8 cellular contexts compared by ENCODE assay signal in the genomic region with DNA sequence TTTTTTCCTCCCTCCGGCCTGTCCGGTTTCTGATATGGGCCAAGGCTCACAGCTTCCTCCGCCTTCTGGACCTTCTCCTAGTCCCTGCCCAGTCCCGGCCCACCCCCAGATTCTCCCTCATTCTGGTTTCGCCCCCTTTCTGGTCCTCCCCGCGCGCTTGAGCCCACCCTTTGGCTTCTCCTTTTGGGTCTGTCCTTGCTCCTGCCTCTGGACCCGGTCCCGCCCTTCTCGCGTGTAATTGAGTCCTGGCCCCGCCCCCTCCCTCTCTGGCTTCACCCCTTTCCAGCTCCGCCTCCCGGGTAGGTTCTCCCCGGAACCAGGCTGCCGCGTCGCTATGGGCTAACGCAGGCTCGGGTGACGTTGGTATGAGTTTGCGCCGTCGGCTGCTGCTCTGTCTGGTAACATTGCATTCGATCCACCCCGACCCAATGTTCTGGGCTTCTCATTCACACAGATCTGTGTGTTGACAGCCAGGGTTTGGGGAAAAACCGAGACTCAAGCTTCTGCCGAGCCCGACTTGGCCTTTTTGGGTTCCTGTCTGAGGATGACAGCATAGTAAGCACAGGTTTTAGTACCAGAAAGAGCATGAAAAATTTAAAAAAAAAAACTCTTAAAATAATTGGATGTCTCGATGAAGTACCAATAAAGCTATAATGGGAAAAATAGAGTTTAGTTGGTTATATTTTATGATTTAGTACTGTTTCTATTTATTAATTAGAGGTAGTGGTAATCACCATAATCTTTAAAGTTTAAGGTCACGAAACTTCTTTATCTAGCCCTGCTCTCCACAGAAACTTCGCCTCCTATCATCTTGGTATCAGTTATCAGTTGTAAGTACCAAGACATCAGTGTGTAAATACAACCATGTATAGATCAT. TPM values are rescaled to one million over a fixed set of nuclear protein-coding genes. Genes with fewer than 3 reads are reported as not detected.
DNase-seq lines count a peak whose midpoint lies in the region; ATAC-seq and TF ChIP-seq lines count a peak whose summit lies in the region.

No MANE protein-coding gene starts in this region.

- peak overlapping the region; percentile 99 for H3K27ac Mint-ChIP-seq in activated CD4-positive, alpha-beta T cell treated with anti-CD3 and anti-CD28 coated beads, Interleukin-2, amount 10 ng/mL, durations not matched to agents 24 days and 14 days

- ATAC-seq in HG03457 (IDR thresholded peaks at IDR 0.05; ENCODE audit: unreplicated experiment) = peak; percentile 23
- peak; percentile 72 for ATAC-seq in left lung

- peak overlapping the region; percentile 82 for H3K27ac ChIP-seq in colonic mucosa
- H3K27ac ChIP-seq in left lung = peak overlapping the region; percentile 93 to 97

- H3K4me1 ChIP-seq in colonic mucosa (peaks cover 12% of the 10 kb centered on the region), left lung (peaks cover 20 to 41% of the 10 kb centered on the region in 2 donors)

- H3K27me3 ChIP-seq in colonic mucosa (no peaks in the 10 kb centered on the region), left lung (no peaks in the 10 kb centered on the region)

- peaks cover 14% of the 10 kb centered on the region for H3K36me3 Mint-ChIP-seq in activated CD4-positive, alpha-beta T cell treated with anti-CD3 and anti-CD28 coated beads, Interleukin-2, amount 10 ng/mL, durations not matched to agents 24 days and 14 days (ENCODE audit: low read depth)

- peaks cover 13% of the 10 kb centered on the region for H3K9me3 Mint-ChIP-seq in activated CD4-positive, alpha-beta T cell treated with anti-CD3 and anti-CD28 coated beads, Interleukin-2, amount 10 ng/mL, durations not matched to agents 24 days and 14 days

- peaks cover 59% of the 10 kb centered on the region for H3K4me1 Mint-ChIP-seq in activated CD4-positive, alpha-beta T cell treated with anti-CD3 and anti-CD28 coated beads, Interleukin-2, amount 10 ng/mL, durations not matched to agents 24 days and 14 days

- peaks cover 3% of the 10 kb centered on the region for H3K27me3 Mint-ChIP-seq in activated CD4-positive, alpha-beta T cell treated with anti-CD3 and anti-CD28 coated beads, Interleukin-2, amount 10 ng/mL, durations not matched to agents 24 days and 14 days

- H3K4me3 ChIP-seq in AG10803 (ENCODE audit: low read length) (peak overlapping the region; percentile 60), colonic mucosa (peak overlapping the region; percentile 32), left lung (peak overlapping the region; percentile 24 to 77)

- no peaks in the 10 kb centered on the region for H3K9me3 ChIP-seq in colonic mucosa
- H3K9me3 ChIP-seq in left lung = no peaks in the 10 kb centered on the region

- peak overlapping the region; percentile 91 for H3K4me3 Mint-ChIP-seq in activated CD4-positive, alpha-beta T cell treated with anti-CD3 and anti-CD28 coated beads, Interleukin-2, amount 10 ng/mL, durations not matched to agents 24 days and 14 days

- peak overlapping the region; percentile 52 to 79 for H3K9ac ChIP-seq in colonic mucosa (ENCODE audit: low read depth in 2 of 2, low read length in 2 of 2)

- intact Hi-C loops in activated CD4-positive, alpha-beta T cell treated with anti-CD3 and anti-CD28 coated beads, Interleukin-2, amount 10 ng/mL, durations not matched to agents 24 days and 14 days (cut with micrococcal nuclease) = loop anchor here (2.0 kb wide), 2 partner anchors 593 to 1451 kb away; a partner anchor contains a TSS
- intact Hi-C loops in colonic mucosa (cut with DNase I) (no loop called here), left lung (cut with DNase I) (no loop called here)

- TF ChIP-seq CTCF in AG10803 (conservative IDR thresholded peaks at IDR 0.05; ENCODE audit: low read length) (no peak), colonic mucosa (IDR thresholded peaks at IDR 0.05) (no peak), left lung (IDR thresholded peaks at IDR 0.05) (no peak)

- peak; percentile 97 for DNase-seq in AG10803 (ENCODE audit: low read depth)
- DNase-seq in GM19240 (ENCODE audit: insufficient read length, low spot score) = peak; percentile 52
- peak; percentile 79 for DNase-seq in NCI-H524 treated with DMSO at 0.1 percent for 48 hours (lab: John Stamatoyannopoulos, UW)
- peak; percentile 99 for DNase-seq in activated CD4-positive, alpha-beta T cell treated with anti-CD3 and anti-CD28 coated beads, Interleukin-2, amount 10 ng/mL, durations not matched to agents 24 days and 14 days
- DNase-seq in colonic mucosa = peak; percentile 100
- DNase-seq in left lung = peak; percentile 99 to 100
- DNase-seq in stimulated activated CD4-positive, alpha-beta T cell treated with anti-CD3 and anti-CD28 coated beads, Interleukin-2, amount 100 ng/mL, for 48 hours = peak; percentile 96

- H3K36me3 ChIP-seq in colonic mucosa = no peaks in the 10 kb centered on the region
- H3K36me3 ChIP-seq in left lung = no peaks in the 10 kb centered on the region

RNA-seq across cellular contexts. Expression of a gene that starts 14.8 kb away (rescaled TPM):
- total RNA-seq in activated CD4-positive, alpha-beta T cell treated with anti-CD3 and anti-CD28 coated beads, Interleukin-2, amount 10 ng/mL, durations not matched to agents 24 days and 14 days = 30.5 and 33.9 TPM in 2 replicates
- total RNA-seq in colonic mucosa (10 to 100 TPM; 25.8 to 53.4 TPM), left lung (10 to 100 TPM; 21.2 to 32.8 TPM)

RNA-seq across cellular contexts. Expression of a gene that starts 29.0 kb away (rescaled TPM):
- total RNA-seq in activated CD4-positive, alpha-beta T cell treated with anti-CD3 and anti-CD28 coated beads, Interleukin-2, amount 10 ng/mL, durations not matched to agents 24 days and 14 days = 0.07 TPM in 1 of 2 replicates, not detected in the other
- total RNA-seq in colonic mucosa (not detected), left lung (under 1 TPM in 1 of 2 donors, not detected in 1; 0.10 TPM)

Comparison
In these comparisons a context has a peak if more than half of its experiments do, and no peak if none do; other contexts are left out.
1. Peak in every context shown above with its lines: DNase-seq, ATAC-seq, H3K4me3 ChIP-seq and H3K27ac ChIP-seq.